In the genomic region with DNA sequence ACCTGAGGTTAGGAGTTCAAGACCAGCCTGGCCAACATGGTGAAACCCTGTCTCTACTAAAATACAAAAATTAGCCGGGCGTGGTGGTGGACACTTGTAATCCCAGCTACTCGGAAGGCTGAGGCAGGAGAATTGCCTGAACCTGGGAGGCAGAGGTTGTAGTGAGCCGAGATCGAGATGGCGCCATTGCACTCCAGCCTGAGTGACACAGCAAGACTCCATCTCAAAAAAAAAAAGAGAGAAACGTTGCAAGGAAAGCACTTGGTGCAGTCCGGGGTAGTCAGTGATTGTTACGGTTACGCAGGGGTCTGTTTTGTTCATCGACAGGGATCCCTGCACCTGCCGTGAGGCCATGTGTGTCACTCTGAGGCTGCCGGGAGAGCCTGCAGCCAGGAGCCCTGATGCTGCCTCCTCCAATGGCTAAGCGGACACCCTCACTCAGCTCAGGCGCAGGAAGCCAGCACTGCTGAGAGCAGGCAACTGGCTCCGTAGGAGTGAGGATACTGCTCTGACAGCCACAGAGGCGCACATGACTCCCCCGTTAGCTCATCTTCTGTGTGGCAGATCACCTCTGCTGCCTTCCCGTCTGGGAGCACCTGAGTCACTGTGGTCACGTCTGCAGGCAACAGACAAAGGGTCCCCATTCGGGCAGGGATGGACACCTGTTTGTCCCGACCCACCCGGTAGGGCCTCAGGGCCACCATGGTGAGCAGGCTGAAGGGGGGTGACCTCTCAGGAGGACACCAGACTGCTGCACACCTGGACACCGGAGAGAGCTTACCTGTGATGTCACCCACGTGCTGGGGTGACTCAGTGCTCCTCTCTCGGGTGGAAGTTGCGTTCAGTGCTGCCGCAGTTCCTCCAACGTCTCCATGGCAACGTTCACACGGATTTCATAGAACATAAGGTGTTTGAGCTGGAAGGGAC, we compare ENCODE assay signal across 1 cellular context.
TF ChIP-seq lines count a peak whose summit lies in the region.

No MANE protein-coding gene starts in this region.

TF ChIP-seq in H1, 55 proteins besides CTCF, POLR2A, EP300 and RAD21:
- no peak for TF ChIP-seq CTBP2 (IDR thresholded peaks at IDR 0.05; ENCODE audit: borderline replicate concordance, insufficient read depth, insufficient read length, low read length)
- no peak for TF ChIP-seq NRF1 (IDR thresholded peaks at IDR 0.05; ENCODE audit: low read depth, low read length)
- TF ChIP-seq SP1 (IDR thresholded peaks at IDR 0.05; ENCODE audit: low read depth, low read length): no peak
